In the genomic region with DNA sequence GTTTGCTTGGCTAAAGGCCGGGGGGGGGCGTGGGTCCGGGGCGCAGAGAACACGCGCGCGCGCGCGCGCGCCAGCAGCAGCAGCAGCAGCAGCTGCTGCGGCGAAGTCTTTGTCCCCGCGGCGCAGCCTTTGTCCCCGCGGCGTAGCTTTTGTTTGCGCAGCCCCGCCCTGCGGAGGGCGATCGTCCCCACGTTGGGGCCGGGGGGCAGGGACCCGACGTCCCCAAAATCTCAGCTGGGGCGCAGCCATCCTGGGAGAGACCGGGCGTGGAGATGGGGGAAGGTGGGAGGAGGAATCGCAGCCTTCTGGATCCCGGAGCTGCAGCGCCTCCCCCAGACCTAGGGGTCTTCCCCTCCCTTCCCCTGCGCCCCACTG, we compare ENCODE assay signal across 8 cellular contexts.
DNase-seq lines count a peak whose midpoint lies in the region; ATAC-seq and TF ChIP-seq lines count a peak whose summit lies in the region.

No MANE protein-coding gene starts in this region.

- H3K36me3 ChIP-seq in ES-I3 (ENCODE audit: insufficient read depth, low read length) (no peaks in the 10 kb centered on the region), vagina (no peaks in the 10 kb centered on the region)
- H3K36me3 ChIP-seq in effector memory CD4-positive, alpha-beta T cell (ENCODE audit: control insufficient read depth, insufficient read depth, low read length) = no peaks in the 10 kb centered on the region

- no peak for TF ChIP-seq POLR2A in vagina (IDR thresholded peaks at IDR 0.05)

- H3K4me3 ChIP-seq in effector memory CD4-positive, alpha-beta T cell (ENCODE audit: insufficient read depth, low read depth, low read length, poor library complexity, severe bottlenecking) = peak overlapping the region; percentile 80
- H3K4me3 ChIP-seq in mononuclear cell (ENCODE audit: low read length) = peak overlapping the region; percentile 45
- H3K4me3 ChIP-seq in vagina = peak overlapping the region; percentile 73 to 91

- no peak overlapping the region for H3K27ac ChIP-seq in effector memory CD4-positive, alpha-beta T cell (ENCODE audit: insufficient read depth, low read length, poor library complexity, severe bottlenecking)
- H3K27ac ChIP-seq in vagina = peak overlapping the region; percentile 75

- DNase-seq in NCI-H510A (lab: John Stamatoyannopoulos, UW) = peak; percentile 77
- DNase-seq in effector memory CD4-positive, alpha-beta T cell = no peak
- DNase-seq in vagina (ENCODE audit: extremely low spot score in 2 of 2) = no peak
- no peak for DNase-seq in stimulated activated CD4-positive, alpha-beta T cell treated with anti-CD3 and anti-CD28 coated beads, Interleukin-2, amount 100 ng/mL, for 48 hours

- H3K9ac ChIP-seq in ES-I3 (ENCODE audit: low read depth, low read length) = peak overlapping the region; percentile 88

- H3K4me1 ChIP-seq in ES-I3 (ENCODE audit: insufficient read depth, low read length) (no peaks in the 10 kb centered on the region; the same call in 1 of the 2 replicates), mononuclear cell (ENCODE audit: insufficient read depth, low read length) (peaks cover 5% of the 10 kb centered on the region), vagina (peaks cover 7% of the 10 kb centered on the region)
- H3K4me1 ChIP-seq in effector memory CD4-positive, alpha-beta T cell (ENCODE audit: control insufficient read depth, insufficient read depth, low read length, poor library complexity, severe bottlenecking) = peaks cover 4% of the 10 kb centered on the region

- H3K9me3 ChIP-seq in ES-I3 (ENCODE audit: control insufficient read depth, insufficient read depth, low read length) (no peaks in the 10 kb centered on the region), mononuclear cell (ENCODE audit: low read depth, low read length) (no peaks in the 10 kb centered on the region), vagina (no peaks in the 10 kb centered on the region)
- no peaks in the 10 kb centered on the region for H3K9me3 ChIP-seq in effector memory CD4-positive, alpha-beta T cell (ENCODE audit: control insufficient read depth, low read length)

- no peak for ATAC-seq in GM21737 (IDR thresholded peaks at IDR 0.05; ENCODE audit: unreplicated experiment)
- no peak for ATAC-seq in HG03342 (IDR thresholded peaks at IDR 0.05; ENCODE audit: unreplicated experiment)

- TF ChIP-seq CTCF in vagina (IDR thresholded peaks at IDR 0.05) = no peak

- H3K27me3 ChIP-seq in effector memory CD4-positive, alpha-beta T cell (replicated peaks; ENCODE audit: control insufficient read depth, insufficient read depth, low read length, poor library complexity, severe bottlenecking) = no peaks in the 10 kb centered on the region
- H3K27me3 ChIP-seq in mononuclear cell (ENCODE audit: insufficient read depth, low read length) (no peaks in the 10 kb centered on the region), vagina (no peaks in the 10 kb centered on the region)

- intact Hi-C loops in vagina (cut with DNase I) = no loop called here
